In genomic region chr2:235643680-235644117, GRCh38 we compare ENCODE assay signal across 2 cellular contexts.
TF ChIP-seq lines count a peak whose summit lies in the region.

No MANE protein-coding gene starts in this region.

TF ChIP-seq in GM23338, 12 proteins besides CTCF, POLR2A, EP300 and RAD21 (continued from another document):
- TF ChIP-seq ETS1 (IDR thresholded peaks at IDR 0.05) (no peak), REST (IDR thresholded peaks at IDR 0.05; ENCODE audit: unreplicated experiment) (no peak), NANOG (IDR thresholded peaks at IDR 0.05; ENCODE audit: borderline replicate concordance) (no peak), JUNB (IDR thresholded peaks at IDR 0.05; ENCODE audit: unreplicated experiment) (no peak), ZNF462 (CRISPR knock-in tag; IDR thresholded peaks at IDR 0.05) (no peak), EZH2phosphoT487 (IDR thresholded peaks at IDR 0.05; ENCODE audit: unreplicated experiment) (no peak)
TF ChIP-seq in GM23338: peak in this region for 0.

TF ChIP-seq in SK-N-SH treated with all-trans-retinoic acid at 6 μM for 48 hours, 23 proteins besides CTCF, POLR2A, EP300 and RAD21 (continued from another document):
- TF ChIP-seq ZNF565 (CRISPR knock-in tag; conservative IDR thresholded peaks at IDR 0.05; ENCODE audit: low read depth): no peak
- TF ChIP-seq ARNTL (CRISPR knock-in tag; IDR thresholded peaks at IDR 0.05; ENCODE audit: borderline replicate concordance, low read depth): no peak
- TF ChIP-seq ISL1 (CRISPR knock-in tag; IDR thresholded peaks at IDR 0.05): peak; percentile 7; the same call in 1 of the 2 replicates
- TF ChIP-seq ZFP30 (CRISPR knock-in tag; IDR thresholded peaks at IDR 0.05): no peak
- TF ChIP-seq OSR1 (CRISPR knock-in tag; IDR thresholded peaks at IDR 0.05): no peak
- TF ChIP-seq TCF4 (CRISPR knock-in tag; IDR thresholded peaks at IDR 0.05; ENCODE audit: borderline replicate concordance): peak; percentile 80
- TF ChIP-seq ZNF70 (CRISPR knock-in tag; IDR thresholded peaks at IDR 0.05): no peak
- no peak for TF ChIP-seq GLIS3 (CRISPR knock-in tag; IDR thresholded peaks at IDR 0.05)
- peak; percentile 67; the same call in 1 of the 2 replicates for TF ChIP-seq TSHZ2 (CRISPR knock-in tag; IDR thresholded peaks at IDR 0.05)
- no peak for TF ChIP-seq ZNF8 (CRISPR knock-in tag; IDR thresholded peaks at IDR 0.05)
- TF ChIP-seq PATZ1 (CRISPR knock-in tag; IDR thresholded peaks at IDR 0.05; ENCODE audit: borderline replicate concordance): no peak
TF ChIP-seq in SK-N-SH treated with all-trans-retinoic acid at 6 μM for 48 hours: peak in this region for 4.
